In genomic region chr22:29528144-29528543, GRCh38 we compare ENCODE assay signal across 27 cellular contexts.
"Had no signal": no experiment of that assay in that cellular context is flagged by ENCODE, and none has a peak within 500 bp of the region (broad histone marks: within the 10 kb centered on the region; RNA-seq: fewer than 3 reads in every experiment).

No MANE protein-coding gene starts in this region.

- H3K4me1 Mint-ChIP-seq: mesothelial cell of epicardium; neural crest cell; stimulated activated memory B cell treated with anti-CD40 and anti-IgM and Interleukin-4, amounts not matched to agents 10 μg/mL and 1 μg/mL and 100 μg/mL, for 72 hours had no signal

- ATAC-seq: left lobe of liver; mucosa of descending colon; natural killer cell treated with Interleukin-12 subunit alpha and Interleukin-12 subunit beta and Interleukin-15 and Interleukin-18, amount 100 ng/mL, for 72 hours; right cardiac atrium; stimulated activated memory B cell treated with anti-CD40 and anti-IgM and Interleukin-4, amounts not matched to agents 10 μg/mL and 1 μg/mL and 100 μg/mL, for 72 hours; upper lobe of right lung had no signal

- H3K9me3 ChIP-seq: colonic mucosa, esophagus squamous epithelium, mucosa of descending colon, prostate gland, sigmoid colon, suprapubic skin, transverse colon, upper lobe of right lung, uterus had no signal

- H3K36me3 ChIP-seq: uterus had no signal

- H3K27me3 Mint-ChIP-seq: dendritic cell treated with granulocyte-macrophage colony-stimulating factor and Interleukin-4, amounts not matched to agents 40 ng/mL and 50 ng/mL, for 4 days; naive B cell; natural killer cell treated with Interleukin-12 subunit alpha and Interleukin-12 subunit beta and Interleukin-15 and Interleukin-18, amount 100 ng/mL, for 72 hours; stimulated activated memory B cell treated with anti-CD40 and anti-IgM and Interleukin-4, amounts not matched to agents 10 μg/mL and 1 μg/mL and 100 μg/mL, for 72 hours; stimulated activated naive CD8-positive, alpha-beta T cell treated with anti-CD3 and anti-CD28 coated beads, Interleukin-15, Interleukin-2, amounts not matched to agents 100 ng/mL and 50 ng/mL, for 24 hours had no signal

- H3K27ac ChIP-seq: colonic mucosa, esophagus squamous epithelium, prostate gland, sigmoid colon, suprapubic skin, transverse colon, upper lobe of right lung, uterus had no signal

- H3K4me3 Mint-ChIP-seq: dendritic cell treated with granulocyte-macrophage colony-stimulating factor and Interleukin-4, amounts not matched to agents 40 ng/mL and 50 ng/mL, for 4 days; mesothelial cell of epicardium; naive B cell; natural killer cell treated with Interleukin-12 subunit alpha and Interleukin-12 subunit beta and Interleukin-15 and Interleukin-18, amount 100 ng/mL, for 72 hours; neural crest cell; stimulated activated memory B cell treated with anti-CD40 and anti-IgM and Interleukin-4, amounts not matched to agents 10 μg/mL and 1 μg/mL and 100 μg/mL, for 72 hours; stimulated activated naive CD8-positive, alpha-beta T cell treated with anti-CD3 and anti-CD28 coated beads, Interleukin-15, Interleukin-2, amounts not matched to agents 100 ng/mL and 50 ng/mL, for 24 hours had no signal

- H3K4me3 ChIP-seq: colonic mucosa, esophagus squamous epithelium, lung, mucosa of descending colon, prostate gland, sigmoid colon, suprapubic skin, transverse colon, upper lobe of right lung, uterus had no signal

- H3K4me1 ChIP-seq: colonic mucosa, esophagus squamous epithelium, prostate gland, sigmoid colon, suprapubic skin, transverse colon, upper lobe of right lung, uterus had no signal

- H3K27me3 ChIP-seq: colonic mucosa, esophagus squamous epithelium, sigmoid colon, suprapubic skin, transverse colon, upper lobe of right lung, uterus had no signal

- H3K9me3 Mint-ChIP-seq: dendritic cell treated with granulocyte-macrophage colony-stimulating factor and Interleukin-4, amounts not matched to agents 40 ng/mL and 50 ng/mL, for 4 days; mesothelial cell of epicardium; naive B cell; natural killer cell treated with Interleukin-12 subunit alpha and Interleukin-12 subunit beta and Interleukin-15 and Interleukin-18, amount 100 ng/mL, for 72 hours; neural crest cell; stimulated activated memory B cell treated with anti-CD40 and anti-IgM and Interleukin-4, amounts not matched to agents 10 μg/mL and 1 μg/mL and 100 μg/mL, for 72 hours; stimulated activated naive CD8-positive, alpha-beta T cell treated with anti-CD3 and anti-CD28 coated beads, Interleukin-15, Interleukin-2, amounts not matched to agents 100 ng/mL and 50 ng/mL, for 24 hours had no signal

- H3K27ac Mint-ChIP-seq: dendritic cell treated with granulocyte-macrophage colony-stimulating factor and Interleukin-4, amounts not matched to agents 40 ng/mL and 50 ng/mL, for 4 days; mesothelial cell of epicardium; natural killer cell treated with Interleukin-12 subunit alpha and Interleukin-12 subunit beta and Interleukin-15 and Interleukin-18, amount 100 ng/mL, for 72 hours; stimulated activated memory B cell treated with anti-CD40 and anti-IgM and Interleukin-4, amounts not matched to agents 10 μg/mL and 1 μg/mL and 100 μg/mL, for 72 hours; stimulated activated naive CD8-positive, alpha-beta T cell treated with anti-CD3 and anti-CD28 coated beads, Interleukin-15, Interleukin-2, amounts not matched to agents 100 ng/mL and 50 ng/mL, for 24 hours had no signal

- DNase-seq: cerebellar nuclear complex; colonic mucosa; effector CD8-positive, alpha-beta T cell; erythroblast; esophagus squamous epithelium; foreskin melanocyte; glutamatergic neuron; kidney; mesenchymal stem cell; mucosa of descending colon; naive B cell; right cardiac atrium; sigmoid colon; stimulated activated CD4-positive, alpha-beta T cell treated with anti-CD3 and anti-CD28 coated beads, Interleukin-4, amount 100 ng/mL, for 4 hours; transverse colon; upper lobe of right lung; uterus had no signal
